Comparison of ENCODE assay signal across 5 cellular contexts in genomic region chr1:8226024-8226423, GRCh38.
A peak's percentile ranks its signal among the peaks of the same experiment; 100 is the strongest.
DNase-seq lines count a peak whose midpoint lies in the region; ATAC-seq and TF ChIP-seq lines count a peak whose summit lies in the region.
"Not testable (repeated sequence)": the region's sequence is repeated elsewhere in the genome, so short reads cannot be mapped to it uniquely, and the experiment has no call there.

No MANE protein-coding gene starts in this region.

- H2BK120ac ChIP-seq in trophoblast cell (ENCODE audit: insufficient read depth, low read length, poor library complexity), result peak overlapping the region; percentile 59

- not testable (repeated sequence) for H4K20me1 ChIP-seq in PC-9 (ENCODE audit: insufficient read depth)

- not testable (repeated sequence) for H3K79me2 ChIP-seq in PC-9 (ENCODE audit: low read depth); trophoblast cell (ENCODE audit: control insufficient read depth, insufficient read depth, low read length, poor library complexity)

- not testable (repeated sequence) for H3K4ac ChIP-seq in trophoblast cell (ENCODE audit: low read depth, low read length)

- DNase-seq in PC-9; RWPE2 (ENCODE audit: low spot score); foreskin keratinocyte; trophoblast cell: not testable (repeated sequence)

- peak overlapping the region; percentile 53 for H2BK12ac ChIP-seq in trophoblast cell (ENCODE audit: low read length)

- not testable (repeated sequence) for H3K23ac ChIP-seq in trophoblast cell (ENCODE audit: low read length)

- H3K14ac ChIP-seq in trophoblast cell (ENCODE audit: low read length), result not testable (repeated sequence)

- H3K4me3 ChIP-seq in HEK293 (ENCODE audit: low read depth, low read length); PC-9; RWPE2 (ENCODE audit: severe bottlenecking); trophoblast cell (ENCODE audit: low read depth, low read length): not testable (repeated sequence)

- H4K91ac ChIP-seq in trophoblast cell (ENCODE audit: low read depth, low read length), result peak overlapping the region; percentile 34

- not testable (repeated sequence) for BruUV-seq in PC-9 (replicated peaks; lab: Mats Ljungman, UMichigan)

- H3K79me1 ChIP-seq in trophoblast cell (ENCODE audit: low read length), result peaks cover 19% of the 10 kb centered on the region

- CTCF ChIA-PET in HEK293 (lab: Yijun Ruan, JAX), result interaction anchor here (0.6 to 1.5 kb wide), 2 partner anchors 29 to 88 kb away, joined by 4 to 5 read pairs; no protein-coding TSS in a partner anchor
- CTCF ChIA-PET in PC-9 (lab: Charles Lee), result not testable (repeated sequence)

- intact Hi-C loops in PC-9 (cut with micrococcal nuclease; ENCODE audit: unreplicated experiment), result not testable (repeated sequence)

- H3F3A ChIP-seq in PC-9 (ENCODE audit: insufficient read depth, low read depth), result peaks cover 23% of the 10 kb centered on the region; the same call in 1 of the 2 replicates

- WGBS in trophoblast cell (ENCODE audit: extremely low coverage, insufficient coverage, insufficient read length), result no CpG with 5 or more reads among the region's 5 CpGs

- H2BK5ac ChIP-seq in trophoblast cell (ENCODE audit: low read depth, low read length, poor library complexity), result not testable (repeated sequence)

- H2AK5ac ChIP-seq in trophoblast cell (ENCODE audit: low read length), result not testable (repeated sequence)

- not testable (repeated sequence) for TF ChIP-seq CTCF in HEK293 (tag by site-specific recombination; IDR thresholded peaks at IDR 0.05); PC-9 (conservative IDR thresholded peaks at IDR 0.05); RWPE2 (IDR thresholded peaks at IDR 0.05; ENCODE audit: poor library complexity, severe bottlenecking); foreskin keratinocyte (conservative IDR thresholded peaks at IDR 0.05)

- not testable (repeated sequence) for H3K18ac ChIP-seq in trophoblast cell (ENCODE audit: low read length)

- POLR2A ChIA-PET in HEK293 (lab: Yijun Ruan, JAX), result not testable (repeated sequence)
- POLR2A ChIA-PET in PC-9 (lab: Charles Lee; ENCODE audit: unreplicated experiment), result interaction anchor here (0.6 kb wide), 1 partner anchor 35 kb away, joined by 22 read pairs; no protein-coding TSS in a partner anchor

- not testable (repeated sequence) for H3K27ac ChIP-seq in HEK293 (ENCODE audit: extremely low read depth, low read depth, low read length); trophoblast cell (ENCODE audit: low read depth, low read length)
- H3K27ac ChIP-seq in PC-9 (peak overlapping the region; percentile 88), RWPE2 (ENCODE audit: poor library complexity, severe bottlenecking) (peak overlapping the region; percentile 84), foreskin keratinocyte (peak overlapping the region; percentile 87)

- not testable (repeated sequence) for H4K12ac ChIP-seq in trophoblast cell (ENCODE audit: low read depth, low read length)

- ATAC-seq in RWPE2 (ENCODE audit: low read depth); foreskin keratinocyte: not testable (repeated sequence)

- not testable (repeated sequence) for H3K4me2 ChIP-seq in PC-9; trophoblast cell (ENCODE audit: low read length)

- not testable (repeated sequence) for H3K9me2 ChIP-seq in PC-9 (ENCODE audit: insufficient read depth)

- not testable (repeated sequence) for H2AFZ ChIP-seq in PC-9; trophoblast cell (ENCODE audit: insufficient read depth, low read length, poor library complexity)

- H4K8ac ChIP-seq in trophoblast cell (ENCODE audit: low read depth, low read length), result not testable (repeated sequence)

- H3K9me3 ChIP-seq in HEK293 (ENCODE audit: control insufficient read depth, insufficient read depth, low read depth, low read length); PC-9 (ENCODE audit: insufficient read depth, low read depth); RWPE2 (ENCODE audit: severe bottlenecking); trophoblast cell (ENCODE audit: insufficient read depth, low read depth, low read length): not testable (repeated sequence)

- H3K9ac ChIP-seq in trophoblast cell (ENCODE audit: low read length), result not testable (repeated sequence)

- not testable (repeated sequence) for H3K36me3 ChIP-seq in HEK293 (ENCODE audit: control insufficient read depth in 2 of 2, insufficient read depth in 1 of 2, low read length in 2 of 2); PC-9 (ENCODE audit: low read depth); RWPE2 (ENCODE audit: low read depth); trophoblast cell (ENCODE audit: control insufficient read depth in 1 of 2, insufficient read depth in 2 of 2, low read length in 2 of 2)

- not testable (repeated sequence) for H3K27me3 ChIP-seq in PC-9 (ENCODE audit: insufficient read depth, low read depth); RWPE2 (ENCODE audit: insufficient read depth, poor library complexity, severe bottlenecking); foreskin keratinocyte; trophoblast cell (ENCODE audit: insufficient read depth, low read length)

- not testable (repeated sequence) for H3K4me1 ChIP-seq in HEK293 (ENCODE audit: control insufficient read depth, insufficient read depth, low read length)
- peaks cover 17% of the 10 kb centered on the region for H3K4me1 ChIP-seq in PC-9 (replicated peaks; ENCODE audit: insufficient read depth)
- peaks cover 21% of the 10 kb centered on the region for H3K4me1 ChIP-seq in RWPE2 (ENCODE audit: insufficient read depth, poor library complexity, severe bottlenecking)
- H3K4me1 ChIP-seq in foreskin keratinocyte, result peaks cover 20% of the 10 kb centered on the region
- H3K4me1 ChIP-seq in trophoblast cell (ENCODE audit: control insufficient read depth in 1 of 2, insufficient read depth in 2 of 2, low read length in 2 of 2), result peaks cover 10 to 17% of the 10 kb centered on the region in 2 experiments

TF ChIP-seq in HEK293, 187 proteins besides CTCF, POLR2A, EP300 and RAD21:
- peak; percentile 62; the same call in 1 of the 2 replicates for TF ChIP-seq SCRT1 (tag by site-specific recombination; IDR thresholded peaks at IDR 0.05; ENCODE audit: borderline replicate concordance)
- peak; percentile 68 for TF ChIP-seq SCRT2 (tag by site-specific recombination; IDR thresholded peaks at IDR 0.05)
TF ChIP-seq in HEK293: peak in this region for 2; not testable (repeated sequence) for 185.
